In the genomic region with DNA sequence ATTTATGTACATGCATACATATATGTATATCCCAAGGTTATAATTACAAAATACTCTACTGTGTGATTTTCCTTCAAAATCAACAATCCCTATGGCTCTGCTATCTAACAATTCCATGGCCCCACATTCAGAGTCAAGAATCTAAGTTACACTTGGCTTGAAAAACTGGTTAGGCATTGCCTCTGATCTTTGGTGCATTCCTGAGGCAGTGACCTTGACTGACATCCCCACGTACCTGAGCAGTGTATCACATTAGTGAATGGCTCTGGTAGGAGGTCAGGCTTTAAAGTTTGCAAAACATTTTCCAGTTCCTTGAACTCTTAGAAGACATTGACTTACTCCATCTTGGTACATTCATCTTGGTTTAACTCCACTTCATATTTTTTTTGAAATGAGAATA, we compare ENCODE assay signal across 20 cellular contexts. TPM values are rescaled to one million over a fixed set of nuclear protein-coding genes. Genes with fewer than 3 reads are reported as not detected.
DNase-seq lines count a peak whose midpoint lies in the region; ATAC-seq, FAIRE-seq and TF ChIP-seq lines count a peak whose summit lies in the region.
"Had no signal": no experiment of that assay in that cellular context is flagged by ENCODE, and none has a peak within 500 bp of the region (broad histone marks: within the 10 kb centered on the region; RNA-seq: fewer than 3 reads in every experiment).

No MANE protein-coding gene starts in this region.

- H3K9me3 ChIP-seq in HepG2 (ENCODE audit: low read length) (no peaks in the 10 kb centered on the region), right lobe of liver (no peaks in the 10 kb centered on the region)

- peak; percentile 99 for ATAC-seq in HepG2
- ATAC-seq in right lobe of liver, result no peak

- no peak overlapping the region for H2AFZ ChIP-seq in HepG2 (ENCODE audit: low read length)

- H3K4me2 ChIP-seq in HepG2 (ENCODE audit: low read depth, low read length), result no peak overlapping the region
- H3K4me2 ChIP-seq: KMS-11 had no signal

- TF ChIP-seq POLR2A in HepG2 (IDR thresholded peaks at IDR 0.05; ENCODE audit: insufficient read depth in 1 of 2, low read depth in 2 of 2, low read length in 2 of 2) (no peak), right lobe of liver (IDR thresholded peaks at IDR 0.05) (no peak)

- H3K27ac ChIP-seq in HepG2 (ENCODE audit: extremely low read length, insufficient read depth, low read length) (no peak overlapping the region), right lobe of liver (no peak overlapping the region)
- H3K27ac ChIP-seq: KMS-11 had no signal

- H3K36me3 ChIP-seq in HepG2 (replicated peaks in 1 of 2; ENCODE audit: control insufficient read depth in 1 of 2, insufficient read depth in 2 of 2, low read length in 2 of 2) (no peaks in the 10 kb centered on the region), right lobe of liver (no peaks in the 10 kb centered on the region)

- TF ChIP-seq EP300 in HepG2 (IDR thresholded peaks at IDR 0.05; ENCODE audit: low read depth in 2 of 2, low read length in 2 of 2) (no peak), HepG2 (CRISPR knock-in tag; IDR thresholded peaks at IDR 0.05; ENCODE audit: borderline replicate concordance) (no peak)

- CTCF ChIA-PET in HepG2 (lab: Yijun Ruan, JAX; ENCODE audit: low intra/inter-chr PET ratio, low total read pairs) (no interaction called here), HEK293T (lab: Yijun Ruan, JAX) (no interaction called here)

- H3K4me3 Mint-ChIP-seq in type B pancreatic cell (peak overlapping the region; percentile 65), progenitor cell of endocrine pancreas (ENCODE audit: low read depth) (no peak overlapping the region)
- H3K4me3 Mint-ChIP-seq: CD4-positive, alpha-beta T cell had no signal

- peak; percentile 88 for FAIRE-seq in HepG2 (lab: Jason Lieb, UNC)
- FAIRE-seq: GM12891, H54 had no signal

- no peak overlapping the region for H3K9ac ChIP-seq in HepG2 (ENCODE audit: insufficient read depth, low read depth, low read length)
- H3K9ac ChIP-seq: KMS-11 had no signal

- no peaks in the 10 kb centered on the region for H4K20me1 ChIP-seq in HepG2 (ENCODE audit: insufficient read depth, low read length)

- 0% methylated on average over 1 of the region's 1 CpG for WGBS in HepG2 (ENCODE audit: low lambda C conversion rate)
- WGBS in right lobe of liver (ENCODE audit: insufficient coverage, low coverage, low lambda C conversion rate, missing lambda C conversion rate), result 33% methylated on average over 1 of the region's 1 CpG

- no peak overlapping the region for H3K4me3 ChIP-seq in HepG2 (replicated peaks in 1 of 3; ENCODE audit: insufficient read depth in 1 of 3, low read depth in 2 of 3, low read length in 3 of 3)
- H3K4me3 ChIP-seq in right lobe of liver, result no peak overlapping the region

- no peaks in the 10 kb centered on the region for H3K27me3 Mint-ChIP-seq in type B pancreatic cell
- no peaks in the 10 kb centered on the region for H3K27me3 Mint-ChIP-seq in progenitor cell of endocrine pancreas

- no peak for TF ChIP-seq RAD21 in HepG2 (CRISPR knock-in tag; IDR thresholded peaks at IDR 0.05)

- DNase-seq in HepG2 (ENCODE audit: low spot score) (peak; percentile 73), right lobe of liver (no peak), glomerular visceral epithelial cell (ENCODE audit: extremely low spot score) (peak; percentile 7), kidney tubule cell (ENCODE audit: low spot score) (peak; percentile 92), type B pancreatic cell (ENCODE audit: extremely low spot score, unreplicated experiment) (no peak), NCI-H69 (lab: John Stamatoyannopoulos, UW) (no peak), HEK293T (ENCODE audit: extremely low spot score) (no peak), progenitor cell of endocrine pancreas (ENCODE audit: low spot score, unreplicated experiment) (no peak)
- DNase-seq: 8988T; CD4-positive, alpha-beta T cell; DMS53; MV-4-11; NCI-H1694 treated with DMSO at 0.1 percent for 48 hours; NCI-H2107; NCI-H510A treated with DMSO at 0.1 percent for 48 hours; NCI-H82 had no signal

- H3K9me3 Mint-ChIP-seq in type B pancreatic cell (peaks cover 14% of the 10 kb centered on the region), progenitor cell of endocrine pancreas (ENCODE audit: low read depth) (peaks cover 13% of the 10 kb centered on the region)
- H3K9me3 Mint-ChIP-seq: CD4-positive, alpha-beta T cell had no signal

- H3K4me1 ChIP-seq in HepG2 (ENCODE audit: insufficient read depth, low read length) (peaks cover 22% of the 10 kb centered on the region), right lobe of liver (peaks cover 0 to 3% (median 0%) of the 10 kb centered on the region in 4 donors)

- in situ Hi-C loops in HepG2 (cut with HindIII; ENCODE audit: extremely low pct_ligation_motif_present, low pct_unique_long_range_greater_than_20kb), result no loop called here

- TF ChIP-seq CTCF in HepG2 (CRISPR knock-in tag; IDR thresholded peaks at IDR 0.05) (no peak), right lobe of liver (IDR thresholded peaks at IDR 0.05) (no peak), type B pancreatic cell (conservative IDR thresholded peaks at IDR 0.05) (no peak), progenitor cell of endocrine pancreas (IDR thresholded peaks at IDR 0.05; ENCODE audit: unreplicated experiment) (no peak)

- H3K27ac Mint-ChIP-seq in type B pancreatic cell, result peak overlapping the region; percentile 93
- H3K27ac Mint-ChIP-seq in progenitor cell of endocrine pancreas, result no peak overlapping the region
- H3K27ac Mint-ChIP-seq: CD4-positive, alpha-beta T cell had no signal

- POLR2A ChIA-PET in HepG2 (lab: Yijun Ruan, JAX) (no interaction called here), HEK293T (lab: Yijun Ruan, JAX) (no interaction called here)

- BruUV-seq in HepG2 (replicated peaks; lab: Mats Ljungman, UMichigan), result no TSS peak

- H3K79me2 ChIP-seq in HepG2 (ENCODE audit: insufficient read depth, low read length), result no peaks in the 10 kb centered on the region

- intact Hi-C loops in HepG2 (cut with micrococcal nuclease; ENCODE audit: unreplicated experiment) (no loop called here), right lobe of liver (cut with DNase I) (no loop called here)

- peaks cover 14% of the 10 kb centered on the region for H3K4me1 Mint-ChIP-seq in type B pancreatic cell (ENCODE audit: unreplicated experiment)
- peaks cover 6% of the 10 kb centered on the region for H3K4me1 Mint-ChIP-seq in progenitor cell of endocrine pancreas (ENCODE audit: low read depth)

- no peaks in the 10 kb centered on the region for H3K27me3 ChIP-seq in HepG2 (ENCODE audit: control insufficient read depth in 1 of 2, insufficient read depth in 2 of 2, low read length in 2 of 2)
- no peaks in the 10 kb centered on the region for H3K27me3 ChIP-seq in right lobe of liver

- peaks cover 25% of the 10 kb centered on the region for H3K36me3 Mint-ChIP-seq in type B pancreatic cell
- H3K36me3 Mint-ChIP-seq in progenitor cell of endocrine pancreas (ENCODE audit: insufficient read depth), result peaks cover 8% of the 10 kb centered on the region

TF ChIP-seq in HepG2, 621 proteins besides CTCF, POLR2A, EP300 and RAD21 (continues in another document):
- TF ChIP-seq GATAD2A (CRISPR knock-in tag; IDR thresholded peaks at IDR 0.05), result peak; percentile 53; the same call in 1 of the 2 replicates
- peak; percentile 94 for TF ChIP-seq TEAD3 (CRISPR knock-in tag; optimal IDR thresholded peaks at IDR 0.05; ENCODE audit: borderline replicate concordance)

TF ChIP-seq in HEK293T, 16 proteins besides CTCF, POLR2A, EP300 and RAD21:
- TF ChIP-seq L3MBTL2 (conservative IDR thresholded peaks at IDR 0.05), result no peak
- TF ChIP-seq FOXA1 (IDR thresholded peaks at IDR 0.05), result no peak
- no peak for TF ChIP-seq BHLHE40 (IDR thresholded peaks at IDR 0.05; ENCODE audit: borderline replicate concordance)
- no peak for TF ChIP-seq SUZ12 (IDR thresholded peaks at IDR 0.05)
- TF ChIP-seq, protein P1, sequence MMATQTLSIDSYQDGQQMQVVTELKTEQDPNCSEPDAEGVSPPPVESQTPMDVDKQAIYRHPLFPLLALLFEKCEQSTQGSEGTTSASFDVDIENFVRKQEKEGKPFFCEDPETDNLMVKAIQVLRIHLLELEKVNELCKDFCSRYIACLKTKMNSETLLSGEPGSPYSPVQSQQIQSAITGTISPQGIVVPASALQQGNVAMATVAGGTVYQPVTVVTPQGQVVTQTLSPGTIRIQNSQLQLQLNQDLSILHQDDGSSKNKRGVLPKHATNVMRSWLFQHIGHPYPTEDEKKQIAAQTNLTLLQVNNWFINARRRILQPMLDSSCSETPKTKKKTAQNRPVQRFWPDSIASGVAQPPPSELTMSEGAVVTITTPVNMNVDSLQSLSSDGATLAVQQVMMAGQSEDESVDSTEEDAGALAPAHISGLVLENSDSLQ (IDR thresholded peaks at IDR 0.05), result no peak
- no peak for TF ChIP-seq HDGF (IDR thresholded peaks at IDR 0.05; ENCODE audit: borderline replicate concordance)
- TF ChIP-seq ARNT (IDR thresholded peaks at IDR 0.05), result no peak
- TF ChIP-seq LEF1 (IDR thresholded peaks at IDR 0.05; ENCODE audit: borderline replicate concordance), result no peak
- no peak for TF ChIP-seq ZNF384 (IDR thresholded peaks at IDR 0.05)

RNA-seq across cellular contexts. Expression of gene STON2, which starts 8.5 kb away (rescaled TPM):
- total RNA-seq in HepG2 (2016; rRNA removed; fragmentation: Illumina TruSeq; extraction: Trizol) (11.0 and 13.8 TPM in 2 replicates), right lobe of liver (10 to 100 TPM in 3 of 6 experiments, 1 to 10 TPM in 3; 4.9 to 23.7 (median 10.7) TPM), type B pancreatic cell (ENCODE audit: low replicate concordance) (40.4 and 105 TPM in 2 replicates), progenitor cell of endocrine pancreas (73.6 and 77.2 TPM in 2 replicates)
- total RNA-seq in HepG2 (2016; cell fraction: cytosol; rRNA removed; fragmentation: Illumina TruSeq; extraction: Trizol; ENCODE audit: low read depth), result 1.8 and 2.0 TPM in 2 replicates
- total RNA-seq in HepG2 (2016; cell fraction: insoluble cytoplasmic fraction; rRNA removed; fragmentation: Illumina TruSeq; extraction: Trizol), result 10.5 and 13.2 TPM in 2 replicates
- total RNA-seq in HepG2 (2016; cell fraction: membrane; rRNA removed; fragmentation: Illumina TruSeq; extraction: Trizol), result 3.1 and 3.8 TPM in 2 replicates
- 12.7 and 16.5 TPM in 2 replicates for total RNA-seq in HepG2 (2016; cell fraction: nucleus; rRNA removed; fragmentation: Illumina TruSeq; extraction: Trizol)
- 2.1 and 2.4 TPM in 2 replicates for polyA plus RNA-seq in HepG2 (2011; rRNA removed)
- polyA plus RNA-seq in HepG2 (2011; cell fraction: cytosol; rRNA removed), result 0.71 and 1.6 TPM in 2 replicates
- 2.0 and 3.8 TPM in 2 replicates for polyA plus RNA-seq in HepG2 (2011; cell fraction: nucleus; rRNA removed)
- 1.3 and 1.6 TPM in 2 replicates for polyA plus RNA-seq in HepG2 (2012)
- 0.23 and 0.43 TPM in 2 replicates for polyA plus RNA-seq in HepG2 (2016; cell fraction: cytosol; fragmentation: Illumina TruSeq; extraction: Trizol; ENCODE audit: low read depth)
- 2.4 TPM in 2 replicates for polyA plus RNA-seq in HepG2 (2016; cell fraction: insoluble cytoplasmic fraction; fragmentation: Illumina TruSeq; extraction: Trizol; ENCODE audit: low read depth)
- 0.57 and 0.77 TPM in 2 replicates for polyA plus RNA-seq in HepG2 (2016; cell fraction: membrane; fragmentation: Illumina TruSeq; extraction: Trizol; ENCODE audit: low read depth)
- polyA plus RNA-seq in HepG2 (2016; cell fraction: nucleus; fragmentation: Illumina TruSeq; extraction: Trizol; ENCODE audit: insufficient read depth, low read depth), result 2.7 and 4.2 TPM in 2 replicates
- polyA minus RNA-seq in HepG2 (2011; rRNA and poly(A)+ RNA removed; ENCODE audit: low replicate concordance), result 15.1 and 91.4 TPM in 2 replicates
- 6.2 and 6.7 TPM in 2 replicates for polyA minus RNA-seq in HepG2 (2011; cell fraction: cytosol; rRNA and poly(A)+ RNA removed)
- 14.8 and 17.2 TPM in 2 replicates for polyA minus RNA-seq in HepG2 (2011; cell fraction: nucleus; rRNA and poly(A)+ RNA removed)
- total RNA-seq: CD4-positive, alpha-beta T cell had no signal
- polyA plus RNA-seq: BJ had no signal

Comparison
In these comparisons a context has a peak if more than half of its experiments do, and no peak if none do; other contexts are left out.
1. DNase-seq: peak in HepG2 (single experiment), glomerular visceral epithelial cell (single experiment) and kidney tubule cell (single experiment); none in right lobe of liver (0 of 3), type B pancreatic cell (single experiment), NCI-H69 (single experiment), HEK293T (single experiment) and progenitor cell of endocrine pancreas (single experiment).